In genomic region chr7:123770378-123770777, GRCh38 we compare ENCODE assay signal across 8 cellular contexts. TPM values are rescaled to one million over a fixed set of nuclear protein-coding genes. Genes with fewer than 3 reads are reported as not detected.
DNase-seq lines count a peak whose midpoint lies in the region; ATAC-seq and TF ChIP-seq lines count a peak whose summit lies in the region.

No MANE protein-coding gene starts in this region.

- peaks cover 13% of the 10 kb centered on the region for H3K4me1 Mint-ChIP-seq in stimulated activated naive CD8-positive, alpha-beta T cell treated with anti-CD3 and anti-CD28 coated beads, Interleukin-15, Interleukin-2, amounts not matched to agents 100 ng/mL and 50 ng/mL, for 24 hours (ENCODE audit: low read depth)
- H3K4me1 Mint-ChIP-seq in WTC11, result peaks cover 31% of the 10 kb centered on the region

- H3K27ac Mint-ChIP-seq in stimulated activated naive CD8-positive, alpha-beta T cell treated with anti-CD3 and anti-CD28 coated beads, Interleukin-15, Interleukin-2, amounts not matched to agents 100 ng/mL and 50 ng/mL, for 24 hours, result peak overlapping the region; percentile 43
- no peak overlapping the region for H3K27ac Mint-ChIP-seq in WTC11

- no peaks in the 10 kb centered on the region for H3K36me3 Mint-ChIP-seq in stimulated activated naive CD8-positive, alpha-beta T cell treated with anti-CD3 and anti-CD28 coated beads, Interleukin-15, Interleukin-2, amounts not matched to agents 100 ng/mL and 50 ng/mL, for 24 hours (ENCODE audit: low read depth)
- no peaks in the 10 kb centered on the region for H3K36me3 Mint-ChIP-seq in WTC11

- POLR2A ChIA-PET in WTC11 (lab: Charles Lee), result no interaction called here

- H3K9me3 Mint-ChIP-seq in stimulated activated naive CD8-positive, alpha-beta T cell treated with anti-CD3 and anti-CD28 coated beads, Interleukin-15, Interleukin-2, amounts not matched to agents 100 ng/mL and 50 ng/mL, for 24 hours, result no peaks in the 10 kb centered on the region
- H3K9me3 Mint-ChIP-seq in WTC11, result no peaks in the 10 kb centered on the region

- ATAC-seq in GM21360 (IDR thresholded peaks at IDR 0.05; ENCODE audit: unreplicated experiment), result peak; percentile 93
- ATAC-seq in HG03520 (IDR thresholded peaks at IDR 0.05; ENCODE audit: unreplicated experiment), result peak; percentile 97
- ATAC-seq in WTC11, result no peak

- in situ Hi-C loops in Caki2 (cut with HindIII; ENCODE audit: low pct_unique_long_range_greater_than_20kb, low sequenced_read_pairs), result no loop called here

- DNase-seq in Caki2 (ENCODE audit: low read depth), result peak; percentile 79
- DNase-seq in astrocyte of the hippocampus (ENCODE audit: low read depth, low spot score), result peak; percentile 16
- DNase-seq in WTC11 (ENCODE audit: low spot score), result no peak
- no peak for DNase-seq in SW 1271 (lab: John Stamatoyannopoulos, UW)
- DNase-seq in cerebellar cortex (ENCODE audit: low spot score), result no peak

- peaks cover 22% of the 10 kb centered on the region for H3K27me3 Mint-ChIP-seq in stimulated activated naive CD8-positive, alpha-beta T cell treated with anti-CD3 and anti-CD28 coated beads, Interleukin-15, Interleukin-2, amounts not matched to agents 100 ng/mL and 50 ng/mL, for 24 hours
- H3K27me3 Mint-ChIP-seq in WTC11 (ENCODE audit: low read depth), result no peaks in the 10 kb centered on the region

- no peak for TF ChIP-seq CTCF in WTC11 (IDR thresholded peaks at IDR 0.05)

- no peak overlapping the region for H3K4me3 Mint-ChIP-seq in stimulated activated naive CD8-positive, alpha-beta T cell treated with anti-CD3 and anti-CD28 coated beads, Interleukin-15, Interleukin-2, amounts not matched to agents 100 ng/mL and 50 ng/mL, for 24 hours
- no peak overlapping the region for H3K4me3 Mint-ChIP-seq in WTC11

- CTCF ChIA-PET in WTC11 (lab: Charles Lee), result interaction anchor here (1.1 kb wide), 1 partner anchor 69 kb away, joined by 3 read pairs; no protein-coding TSS in a partner anchor

TF ChIP-seq in WTC11, 78 proteins besides CTCF, POLR2A, EP300 and RAD21 (continues in another document):
- no peak for TF ChIP-seq E2F1 (CRISPR knock-in tag; IDR thresholded peaks at IDR 0.05)
- no peak for TF ChIP-seq FOXP1 (CRISPR knock-in tag; IDR thresholded peaks at IDR 0.05; ENCODE audit: borderline replicate concordance)
- no peak for TF ChIP-seq RELA (CRISPR knock-in tag; IDR thresholded peaks at IDR 0.05; ENCODE audit: borderline replicate concordance)
- TF ChIP-seq AR (CRISPR knock-in tag; IDR thresholded peaks at IDR 0.05), result no peak
- TF ChIP-seq SOX15 (CRISPR knock-in tag; IDR thresholded peaks at IDR 0.05), result no peak
- no peak for TF ChIP-seq CDX4 (CRISPR knock-in tag; IDR thresholded peaks at IDR 0.05; ENCODE audit: borderline replicate concordance)
- no peak for TF ChIP-seq CREM (CRISPR knock-in tag; IDR thresholded peaks at IDR 0.05)
- TF ChIP-seq FOXJ3 (CRISPR knock-in tag; IDR thresholded peaks at IDR 0.05; ENCODE audit: borderline replicate concordance), result no peak
- no peak for TF ChIP-seq ATF1 (CRISPR knock-in tag; IDR thresholded peaks at IDR 0.05)
- no peak for TF ChIP-seq SMAD4 (CRISPR knock-in tag; IDR thresholded peaks at IDR 0.05)
- no peak for TF ChIP-seq JAZF1 (CRISPR knock-in tag; IDR thresholded peaks at IDR 0.05)
- TF ChIP-seq ATF2 (CRISPR knock-in tag; IDR thresholded peaks at IDR 0.05; ENCODE audit: borderline replicate concordance, low read depth), result no peak
- no peak for TF ChIP-seq ZBTB21 (CRISPR knock-in tag; IDR thresholded peaks at IDR 0.05; ENCODE audit: borderline replicate concordance)
- TF ChIP-seq NFE2L1 (CRISPR knock-in tag; IDR thresholded peaks at IDR 0.05), result no peak
- TF ChIP-seq GTF2I (CRISPR knock-in tag; conservative IDR thresholded peaks at IDR 0.05), result no peak
- no peak for TF ChIP-seq MXD4 (CRISPR knock-in tag; IDR thresholded peaks at IDR 0.05; ENCODE audit: borderline replicate concordance)
- TF ChIP-seq ERG (CRISPR knock-in tag; IDR thresholded peaks at IDR 0.05), result no peak
- TF ChIP-seq HMGXB4 (CRISPR knock-in tag; IDR thresholded peaks at IDR 0.05), result no peak

RNA-seq across cellular contexts. Expression of gene WASL, which starts 21.6 kb away (rescaled TPM):
- 3.9 and 4.1 TPM in 2 replicates for total RNA-seq in Caki2 (2014; rRNA removed; shearing (Covaris generic); ENCODE audit: low replicate concordance)
- total RNA-seq in WTC11 (2021), result 29.9 to 34.4 TPM (median 30.0 TPM) in 3 replicates

Comparison
In these comparisons a context has a peak if more than half of its experiments do, and no peak if none do; other contexts are left out.
1. DNase-seq: peak in Caki2 (single experiment) and astrocyte of the hippocampus (single experiment); none in WTC11 (single experiment), SW 1271 (0 of 2) and cerebellar cortex (single experiment).